ENCODE assay signal across 15 cellular contexts in genomic region chr17:77831497-77832179, GRCh38.
A peak's percentile ranks its signal among the peaks of the same experiment; 100 is the strongest.
DNase-seq lines count a peak whose midpoint lies in the region; ATAC-seq and TF ChIP-seq lines count a peak whose summit lies in the region.
"Had no signal": no experiment of that assay in that cellular context is flagged by ENCODE, and none has a peak within 500 bp of the region (broad histone marks: within the 10 kb centered on the region; RNA-seq: fewer than 3 reads in every experiment).

No MANE protein-coding gene starts in this region.

- H3K4me3 ChIP-seq in cardiac fibroblast (replicated peaks in 1 of 2; ENCODE audit: low read depth in 2 of 2, low read length in 2 of 2): no peak overlapping the region
- H3K4me3 ChIP-seq in tibial artery: no peak overlapping the region

- peaks cover 14 to 60% (median 40%) of the 10 kb centered on the region in 4 donors for H3K4me1 ChIP-seq in tibial artery

- H3K27ac ChIP-seq in tibial artery: peak overlapping the region; percentile 85 to 92
- H3K27ac ChIP-seq: 22Rv1 had no signal

- H3K27me3 Mint-ChIP-seq in mesothelial cell of epicardium (ENCODE audit: low read depth): peaks cover 17% of the 10 kb centered on the region

- no peak for TF ChIP-seq CTCF in cardiac fibroblast (IDR thresholded peaks at IDR 0.05; ENCODE audit: low read depth, low read length)
- TF ChIP-seq CTCF in tibial artery (IDR thresholded peaks at IDR 0.05): no peak
- TF ChIP-seq CTCF in mesothelial cell of epicardium (IDR thresholded peaks at IDR 0.05; ENCODE audit: unreplicated experiment): no peak

- H3K4me1 Mint-ChIP-seq in mesothelial cell of epicardium: peaks cover 21% of the 10 kb centered on the region

- H3K27me3 ChIP-seq in tibial artery: no peaks in the 10 kb centered on the region

- DNase-seq in NCI-H524 (lab: John Stamatoyannopoulos, UW) (peak; percentile 40 to 74), NCI-H524 treated with DMSO at 0.1 percent for 48 hours (lab: John Stamatoyannopoulos, UW) (no peak), cardiac fibroblast (ENCODE audit: low read depth in 2 of 2) (peak; percentile 66 to 73), kidney tubule cell (ENCODE audit: low spot score) (peak; percentile 89), tibial artery (peak; percentile 39 to 72), mesothelial cell of epicardium (ENCODE audit: low spot score in 2 of 2, unreplicated experiment in 2 of 2) (no peak)
- no peak for DNase-seq in activated CD4-positive, alpha-beta T cell treated with anti-CD3 and anti-CD28 coated beads for 48 hours
- DNase-seq: activated CD8-positive, alpha-beta memory T cell treated with anti-CD3 and anti-CD28 coated beads, Interleukin-2, amount 50 U/mL, for 48 hours; KG1; NCI-H446 treated with DMSO at 0.1 percent for 48 hours; small intestine had no signal

- H3K36me3 Mint-ChIP-seq in mesothelial cell of epicardium: no peaks in the 10 kb centered on the region

- intact Hi-C loops in tibial artery (cut with DNase I; ENCODE audit: low total_unique reads): no loop called here

- H3K36me3 ChIP-seq in tibial artery: no peaks in the 10 kb centered on the region

- H3K27ac Mint-ChIP-seq in mesothelial cell of epicardium: no peak overlapping the region
- H3K27ac Mint-ChIP-seq: stimulated activated naive CD8-positive, alpha-beta T cell treated with anti-CD3 and anti-CD28 coated beads, Interleukin-15, Interleukin-2, amounts not matched to agents 100 ng/mL and 50 ng/mL, for 24 hours; T-helper 1 cell treated with Interleukin-12 subunit alpha and Interleukin-12 subunit beta and Interleukin-4 antibody, amounts not matched to agents 30 μg/mL and 1 μg/mL, for 36 hours had no signal

- ATAC-seq in HG03025 (IDR thresholded peaks at IDR 0.05; ENCODE audit: low FRiP score, unreplicated experiment): no peak

- H3K9me3 Mint-ChIP-seq in mesothelial cell of epicardium: no peaks in the 10 kb centered on the region
- H3K9me3 Mint-ChIP-seq: stimulated activated naive CD8-positive, alpha-beta T cell treated with anti-CD3 and anti-CD28 coated beads, Interleukin-15, Interleukin-2, amounts not matched to agents 100 ng/mL and 50 ng/mL, for 24 hours had no signal

- H3K4me3 Mint-ChIP-seq in mesothelial cell of epicardium: no peak overlapping the region
- H3K4me3 Mint-ChIP-seq: stimulated activated naive CD8-positive, alpha-beta T cell treated with anti-CD3 and anti-CD28 coated beads, Interleukin-15, Interleukin-2, amounts not matched to agents 100 ng/mL and 50 ng/mL, for 24 hours; T-helper 1 cell treated with Interleukin-12 subunit alpha and Interleukin-12 subunit beta and Interleukin-4 antibody, amounts not matched to agents 30 μg/mL and 1 μg/mL, for 36 hours had no signal

- H3K9me3 ChIP-seq in tibial artery: no peaks in the 10 kb centered on the region

Comparison
In these comparisons a context has a peak if more than half of its experiments do, and no peak if none do; other contexts are left out.
1. DNase-seq: peak in NCI-H524 (2 of 2), cardiac fibroblast (2 of 2), kidney tubule cell (single experiment) and tibial artery (2 of 2); none in NCI-H524 treated with DMSO at 0.1 percent for 48 hours (single experiment), activated CD4-positive, alpha-beta T cell treated with anti-CD3 and anti-CD28 coated beads for 48 hours (single experiment) and mesothelial cell of epicardium (0 of 2).